19 cellular contexts compared by ENCODE assay signal in the genomic region with DNA sequence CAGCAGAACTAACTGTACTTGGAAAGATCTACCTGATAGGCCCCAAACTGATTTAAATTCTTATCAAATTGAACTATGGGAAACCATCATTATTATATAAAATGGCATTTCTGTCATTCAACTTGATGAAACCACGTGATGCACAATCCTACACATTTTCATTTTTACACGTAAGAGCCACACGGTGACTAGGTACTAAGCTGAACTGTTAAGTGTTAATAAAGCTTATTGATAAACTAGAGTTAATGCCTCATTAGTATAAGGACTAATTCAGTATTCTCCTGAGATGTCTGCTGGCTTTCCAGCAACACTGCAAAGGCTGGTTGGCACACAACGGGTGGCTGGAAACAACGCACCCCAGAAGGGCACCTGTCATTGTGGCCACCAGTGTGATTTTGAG.
"Had no signal": no experiment of that assay in that cellular context is flagged by ENCODE, and none has a peak within 500 bp of the region (broad histone marks: within the 10 kb centered on the region; RNA-seq: fewer than 3 reads in every experiment).

No MANE protein-coding gene starts in this region.

- H3K27me3 ChIP-seq: MG63, SJSA1 had no signal

- H3K4me3 ChIP-seq: MG63, SJSA1, SK-N-MC had no signal

- ATAC-seq: HepG2 had no signal

- H3K27ac ChIP-seq: SJSA1, SK-N-MC had no signal

- DNase-seq: IMR-90, MG63, NCI-H1092, NCI-H1436, NCI-H1694, NCI-H187 treated with DMSO at 0.1 percent for 48 hours, NCI-H2029 treated with DMSO at 0.1 percent for 48 hours, NCI-H2171 treated with DMSO at 0.1 percent for 48 hours, NCI-H2227 treated with DMSO at 0.1 percent for 48 hours, NCI-H524, NCI-H526 treated with DMSO at 0.1 percent for 48 hours, NCI-H748 treated with DMSO at 0.1 percent for 48 hours, Right ventricle myocardium superior, RPMI8226, SIG-M5 had no signal

- H3K9me3 ChIP-seq: MG63, SJSA1 had no signal

- FAIRE-seq: HepG2, RCC 7860 had no signal
